In genomic region chrX:107542500-107542899, GRCh38 we compare ENCODE assay signal across 9 cellular contexts.
DNase-seq lines count a peak whose midpoint lies in the region; ATAC-seq and TF ChIP-seq lines count a peak whose summit lies in the region.
"Had no signal": no experiment of that assay in that cellular context is flagged by ENCODE, and none has a peak within 500 bp of the region (broad histone marks: within the 10 kb centered on the region; RNA-seq: fewer than 3 reads in every experiment).

No MANE protein-coding gene starts in this region.

- no peaks in the 10 kb centered on the region for H3K9me3 Mint-ChIP-seq in HFFc6
- H3K9me3 Mint-ChIP-seq: activated T-cell treated with anti-CD3 and anti-CD28 coated beads, Interleukin-2, amount 50 U/mL, for 4 hours had no signal

- peaks cover 20% of the 10 kb centered on the region for H3K4me1 Mint-ChIP-seq in HFFc6 (ENCODE audit: low read depth)

- no peak overlapping the region for H3K27ac ChIP-seq in RWPE1

- CTCF ChIA-PET in RWPE1 (lab: Yijun Ruan, JAX): no interaction called here

- H3K36me3 Mint-ChIP-seq in HFFc6 (ENCODE audit: low read depth): no peaks in the 10 kb centered on the region

- POLR2A ChIA-PET in RWPE1 (lab: Yijun Ruan, JAX; ENCODE audit: low non-redundant PET): no interaction called here

- H3K27me3 Mint-ChIP-seq in HFFc6 (ENCODE audit: insufficient read depth): no peaks in the 10 kb centered on the region

- no peak overlapping the region for H3K27ac Mint-ChIP-seq in HFFc6

- DNase-seq in COLO829 (ENCODE audit: low spot score) (peak; percentile 41), HFFc6 (no peak), RWPE1 (ENCODE audit: low spot score) (peak; percentile 1), iris pigment epithelial cell (ENCODE audit: low read depth) (peak; percentile 24), hepatic stellate cell (ENCODE audit: low spot score) (no peak)
- DNase-seq: activated T-cell treated with anti-CD3 and anti-CD28 coated beads, Interleukin-2, amount 50 U/mL, for 4 hours had no signal

- H3K4me3 Mint-ChIP-seq in HFFc6: no peak overlapping the region
- H3K4me3 Mint-ChIP-seq: activated T-cell treated with anti-CD3 and anti-CD28 coated beads, Interleukin-2, amount 50 U/mL, for 4 hours had no signal

- TF ChIP-seq CTCF in HFFc6 (IDR thresholded peaks at IDR 0.05): peak; percentile 14; the same call in 1 of the 2 replicates
- no peak for TF ChIP-seq CTCF in RWPE1 (conservative IDR thresholded peaks at IDR 0.05; ENCODE audit: low read depth)

- ATAC-seq in GM18517 (IDR thresholded peaks at IDR 0.05; ENCODE audit: unreplicated experiment) (no peak), GM21529 (IDR thresholded peaks at IDR 0.05; ENCODE audit: unreplicated experiment) (no peak), HG03095 (IDR thresholded peaks at IDR 0.05; ENCODE audit: unreplicated experiment) (no peak)
- ATAC-seq: activated T-cell treated with anti-CD3 and anti-CD28 coated beads, Interleukin-2, amount 50 U/mL, for 4 hours had no signal

Comparison
In these comparisons a context has a peak if more than half of its experiments do, and no peak if none do; other contexts are left out.
1. DNase-seq: peak in COLO829 (single experiment), RWPE1 (single experiment) and iris pigment epithelial cell (single experiment); none in HFFc6 (single experiment) and hepatic stellate cell (single experiment).